8 cellular contexts compared by ENCODE assay signal in genomic region chr9:9399982-9400381, GRCh38.
"Had no signal": no experiment of that assay in that cellular context is flagged by ENCODE, and none has a peak within 500 bp of the region (broad histone marks: within the 10 kb centered on the region; RNA-seq: fewer than 3 reads in every experiment).

No MANE protein-coding gene starts in this region.

- H3K27me3 Mint-ChIP-seq: IgD-negative memory B cell had no signal

- H3K36me3 Mint-ChIP-seq: IgD-negative memory B cell had no signal

- H3K4me1 Mint-ChIP-seq: IgD-negative memory B cell had no signal

- FAIRE-seq: H54 had no signal

- H3K9me3 Mint-ChIP-seq: H9 had no signal

- H3K27ac ChIP-seq: HL-60 had no signal

- DNase-seq: GOT3, H9, HCEC 1CT, Kasumi-1, KG1 had no signal

- H3K4me3 Mint-ChIP-seq: H9, IgD-negative memory B cell had no signal

- H3K27ac Mint-ChIP-seq: H9, IgD-negative memory B cell had no signal
